In genomic region chr9:110321055-110321454, GRCh38 we compare ENCODE assay signal across 33 cellular contexts.
A peak's percentile ranks its signal among the peaks of the same experiment; 100 is the strongest.
DNase-seq lines count a peak whose midpoint lies in the region; ATAC-seq, FAIRE-seq and TF ChIP-seq lines count a peak whose summit lies in the region.
"Had no signal": no experiment of that assay in that cellular context is flagged by ENCODE, and none has a peak within 500 bp of the region (broad histone marks: within the 10 kb centered on the region; RNA-seq: fewer than 3 reads in every experiment).

No MANE protein-coding gene starts in this region.

- DNase-seq in AG10803 (ENCODE audit: low read depth) (peak; percentile 30), H54 (ENCODE audit: insufficient read length, low spot score) (no peak), astrocyte of the hippocampus (ENCODE audit: low read depth, low spot score) (peak; percentile 8), iris pigment epithelial cell (ENCODE audit: low read depth) (peak; percentile 42), brain microvascular endothelial cell (no peak)
- DNase-seq in stimulated activated CD8-positive, alpha-beta memory T cell treated with anti-CD3 and anti-CD28 coated beads, Interleukin-4, amount 100 ng/mL, for 48 hours: no peak
- DNase-seq: activated CD4-positive, alpha-beta T cell treated with anti-CD3 and anti-CD28 coated beads, Interleukin-2, amount 10 ng/mL, durations not matched to agents 24 days and 14 days; activated effector memory CD4-positive, alpha-beta T cell treated with Interleukin-2 at 50 U/mL for 16 hours; anterior cingulate cortex; CD8-positive, alpha-beta memory T cell; cortex of kidney; effector memory CD8-positive, alpha-beta T cell; erythroblast; NCI-H1092 treated with DMSO at 0.1 percent for 48 hours; NCI-H1694 treated with DMSO at 0.1 percent for 48 hours; NCI-H446 treated with DMSO at 0.1 percent for 48 hours; NCI-H82; spleen; stimulated activated CD4-positive, alpha-beta T cell treated with anti-CD3 and anti-CD28 coated beads, Interleukin-2, amount 100 ng/mL, for 24 hours; SW 1271; thyroid gland had no signal

- no peaks in the 10 kb centered on the region for H3K27me3 ChIP-seq in brain microvascular endothelial cell (replicated peaks)
- H3K27me3 ChIP-seq: cardiac muscle cell, neural progenitor cell, spleen, thyroid gland, vagina had no signal

- ATAC-seq in HG03460 (IDR thresholded peaks at IDR 0.05; ENCODE audit: unreplicated experiment): no peak
- ATAC-seq in HG03135 (IDR thresholded peaks at IDR 0.05; ENCODE audit: unreplicated experiment): no peak
- ATAC-seq: A549; activated naive CD4-positive, alpha-beta T cell treated with anti-CD3 and anti-CD28 coated beads, Interleukin-2, amount 50 U/mL, for 72 hours; effector memory CD8-positive, alpha-beta T cell; GM12878; WTC11 had no signal

- H3K27ac ChIP-seq in brain microvascular endothelial cell: no peak overlapping the region
- H3K27ac ChIP-seq: A549, cardiac muscle cell, heart right ventricle, neural progenitor cell, parathyroid adenoma, spleen, thyroid gland, vagina had no signal

- no peaks in the 10 kb centered on the region for H3K36me3 ChIP-seq in brain microvascular endothelial cell (replicated peaks)
- H3K36me3 ChIP-seq: cardiac muscle cell, heart right ventricle, neural progenitor cell, spleen, thyroid gland, vagina had no signal

- peak; percentile 20 for FAIRE-seq in H54 (lab: Jason Lieb, UNC)
- FAIRE-seq: A549, frontal cortex, GM12878 had no signal

- TF ChIP-seq POLR2A in H54 (IDR thresholded peaks at IDR 0.05; ENCODE audit: low read depth, low read length): no peak

- H3K4me3 ChIP-seq in AG10803 (ENCODE audit: low read length) (no peak overlapping the region), brain microvascular endothelial cell (ENCODE audit: low read depth, low read length) (no peak overlapping the region)
- H3K4me3 ChIP-seq: A549, cardiac muscle cell, GM12878, heart right ventricle, neural progenitor cell, spleen, thyroid gland, vagina had no signal

- TF ChIP-seq CTCF in AG10803 (conservative IDR thresholded peaks at IDR 0.05; ENCODE audit: low read length): no peak
- no peak for TF ChIP-seq CTCF in brain microvascular endothelial cell (IDR thresholded peaks at IDR 0.05; ENCODE audit: low read depth, low read length, missing control alignments)

- in situ Hi-C loops in brain microvascular endothelial cell (cut with HindIII; ENCODE audit: low pct_ligation_motif_present, low sequenced_read_pairs): no loop called here

Comparison
In these comparisons a context has a peak if more than half of its experiments do, and no peak if none do; other contexts are left out.
1. DNase-seq: peak in AG10803 (single experiment), astrocyte of the hippocampus (single experiment) and iris pigment epithelial cell (single experiment); none in H54 (single experiment), stimulated activated CD8-positive, alpha-beta memory T cell treated with anti-CD3 and anti-CD28 coated beads, Interleukin-4, amount 100 ng/mL, for 48 hours (single experiment) and brain microvascular endothelial cell (single experiment).